Comparison of ENCODE assay signal across 19 cellular contexts in the genomic region with DNA sequence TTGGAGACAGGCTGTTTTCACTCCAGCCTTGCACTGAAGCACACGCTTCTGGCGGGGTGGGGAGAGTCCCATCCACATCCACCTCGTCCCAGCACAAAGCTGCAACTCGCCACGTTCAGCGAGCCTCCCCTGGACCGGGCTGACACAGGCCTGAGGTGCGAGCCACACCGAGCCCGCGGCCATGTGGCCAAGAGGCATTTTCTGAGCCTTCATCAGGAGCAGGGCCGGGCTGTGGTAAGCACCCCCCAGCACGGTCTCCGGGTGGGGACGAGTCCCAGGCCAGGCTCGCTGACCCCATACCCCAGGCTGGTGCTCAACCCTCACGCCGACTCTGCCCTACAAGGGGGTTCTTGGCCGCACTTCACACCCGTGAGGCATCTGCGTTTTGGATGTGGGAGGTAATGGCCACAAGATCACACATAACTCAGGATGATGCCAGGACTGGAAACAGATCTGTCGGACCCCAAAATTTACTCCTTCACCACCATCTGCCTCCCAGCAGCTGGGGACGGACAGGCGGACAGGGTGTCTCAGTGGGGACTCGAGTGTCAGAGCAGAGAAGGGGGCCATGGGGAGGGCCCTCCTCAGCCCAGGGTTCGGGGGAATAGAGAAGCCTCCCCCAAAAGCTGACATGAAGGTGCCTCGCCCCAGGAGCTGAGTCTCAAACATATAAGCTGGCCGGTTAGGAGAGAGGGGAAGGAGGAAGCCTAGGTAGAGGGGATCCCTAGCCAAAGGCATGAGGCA. TPM values are rescaled to one million over a fixed set of nuclear protein-coding genes. Genes with fewer than 3 reads are reported as not detected.
DNase-seq lines count a peak whose midpoint lies in the region; ATAC-seq and TF ChIP-seq lines count a peak whose summit lies in the region.
"Had no signal": no experiment of that assay in that cellular context is flagged by ENCODE, and none has a peak within 500 bp of the region (broad histone marks: within the 10 kb centered on the region; RNA-seq: fewer than 3 reads in every experiment).

No MANE protein-coding gene starts in this region.

- no TSS peak for BruUV-seq in Calu3 (replicated peaks; lab: Mats Ljungman, UMichigan)

- peaks cover 26% of the 10 kb centered on the region for H3K4me1 ChIP-seq in mesenchymal stem cell (ENCODE audit: control insufficient read depth, insufficient read depth, low read depth, low read length)
- H3K4me1 ChIP-seq: BE2C had no signal

- H3K9me3 ChIP-seq in mesenchymal stem cell (ENCODE audit: control insufficient read depth, low read length): no peaks in the 10 kb centered on the region
- H3K9me3 ChIP-seq: BE2C, SJSA1 had no signal

- peak overlapping the region; percentile 9 for H4K91ac ChIP-seq in mesenchymal stem cell (ENCODE audit: low read length)

- H3K23ac ChIP-seq in mesenchymal stem cell (ENCODE audit: low read length in 2 of 2): no peak overlapping the region

- H3K27ac Mint-ChIP-seq in Calu3 (ENCODE audit: unreplicated experiment): no peak overlapping the region

- H3K4me3 ChIP-seq in mesenchymal stem cell (ENCODE audit: insufficient read depth in 1 of 2, low read depth in 1 of 2, low read length in 2 of 2): no peak overlapping the region
- H3K4me3 ChIP-seq: GM23248, SJSA1 had no signal

- no peak for TF ChIP-seq CTCF in VCaP (conservative IDR thresholded peaks at IDR 0.05)
- TF ChIP-seq CTCF in Calu3 (IDR thresholded peaks at IDR 0.05; ENCODE audit: unreplicated experiment): no peak

- H3K4me3 Mint-ChIP-seq in Calu3 (ENCODE audit: low read depth, unreplicated experiment): no peak overlapping the region

- H2BK15ac ChIP-seq in mesenchymal stem cell (ENCODE audit: low read depth, poor library complexity, severe bottlenecking): no peak overlapping the region

- H2BK12ac ChIP-seq in mesenchymal stem cell (ENCODE audit: low read length in 2 of 2): no peak overlapping the region

- intact Hi-C loops in left ventricle myocardium superior (cut with micrococcal nuclease) (no loop called here), cardiac septum (cut with DNase I) (loop anchor here (5.0 kb wide), 1 partner anchor 75 kb away; no protein-coding TSS in a partner anchor), Calu3 (cut with micrococcal nuclease; ENCODE audit: unreplicated experiment) (loop anchor here (5.0 kb wide), 1 partner anchor 245 kb away; no protein-coding TSS in a partner anchor)

- no peaks in the 10 kb centered on the region for H3K27me3 Mint-ChIP-seq in Calu3 (ENCODE audit: unreplicated experiment)

- no peak overlapping the region for H2BK5ac ChIP-seq in mesenchymal stem cell (ENCODE audit: low read depth, low read length, poor library complexity, severe bottlenecking)

- DNase-seq in left ventricle myocardium superior (peak; percentile 30), cardiac septum (ENCODE audit: low spot score) (no peak), mesenchymal stem cell (no peak), medulla oblongata (ENCODE audit: extremely low spot score) (no peak), Calu3 (no peak)
- DNase-seq: BE2C, DMS 273 treated with DMSO at 0.1 percent for 48 hours, DMS79 treated with DMSO at 0.1 percent for 48 hours, GM23248, NCI-H1105, NCI-H146, NCI-H2029, NCI-H2227 treated with DMSO at 0.1 percent for 48 hours, NCI-H510A, NCI-H748 treated with DMSO at 0.1 percent for 48 hours had no signal

- no peak overlapping the region for H3K4me2 ChIP-seq in mesenchymal stem cell (ENCODE audit: low read length, poor library complexity, severe bottlenecking)

- H3K36me3 Mint-ChIP-seq in Calu3 (ENCODE audit: insufficient read depth, unreplicated experiment): peaks cover 16% of the 10 kb centered on the region

- H3K4ac ChIP-seq in mesenchymal stem cell (ENCODE audit: low read depth in 1 of 2, low read length in 2 of 2): no peak overlapping the region

- no peak overlapping the region for H3K9ac ChIP-seq in mesenchymal stem cell (ENCODE audit: low read length)
- H3K9ac ChIP-seq: GM23248 had no signal

- H2BK120ac ChIP-seq in mesenchymal stem cell (ENCODE audit: low read depth, low read length): no peak overlapping the region

- H3K27ac ChIP-seq in VCaP (peak overlapping the region; percentile 79; the same call in 1 of the 2 replicates), mesenchymal stem cell (ENCODE audit: low read length, poor library complexity, severe bottlenecking) (no peak overlapping the region)
- H3K27ac ChIP-seq: GM23248, SJSA1 had no signal

- WGBS in mesenchymal stem cell: 93% methylated on average over 28 of the region's 28 CpGs

- no peak overlapping the region for H2AFZ ChIP-seq in mesenchymal stem cell (ENCODE audit: low read depth, low read length)
- H2AFZ ChIP-seq: GM23248 had no signal

- no peak overlapping the region for H3K18ac ChIP-seq in mesenchymal stem cell (ENCODE audit: low read depth in 1 of 2, low read length in 2 of 2)

- H3K14ac ChIP-seq in mesenchymal stem cell (ENCODE audit: low read length in 2 of 2): no peak overlapping the region

- H3K9me3 Mint-ChIP-seq in Calu3 (ENCODE audit: low read depth, unreplicated experiment): no peaks in the 10 kb centered on the region

- no peaks in the 10 kb centered on the region for H3K27me3 ChIP-seq in mesenchymal stem cell (ENCODE audit: control insufficient read depth in 1 of 2, insufficient read depth in 1 of 2, low read length in 2 of 2)
- H3K27me3 ChIP-seq: BE2C, SJSA1 had no signal

- peaks cover 18% of the 10 kb centered on the region for H3K4me1 Mint-ChIP-seq in Calu3 (ENCODE audit: low read depth, unreplicated experiment)

- H2AK5ac ChIP-seq in mesenchymal stem cell (ENCODE audit: low read length, severe bottlenecking): no peak overlapping the region

- peaks cover 45% of the 10 kb centered on the region for H3K79me1 ChIP-seq in mesenchymal stem cell (replicated peaks; ENCODE audit: low read length, poor library complexity, severe bottlenecking)

- H4K8ac ChIP-seq in mesenchymal stem cell (ENCODE audit: low read length): no peak overlapping the region

- peaks cover 46 to 61% of the 10 kb centered on the region in 2 experiments for H3K36me3 ChIP-seq in mesenchymal stem cell (ENCODE audit: control insufficient read depth in 1 of 2, insufficient read depth in 2 of 2, low read depth in 1 of 2, low read length in 2 of 2)

- CTCF ChIA-PET in Calu3 (lab: Charles Lee): interaction anchor here (0.6 to 2.9 kb wide), 5 partner anchors 13 to 164 kb away, joined by 3 to 11 read pairs (median 9); no protein-coding TSS in a partner anchor

- ATAC-seq in left ventricle myocardium superior (no peak), GM19324 (IDR thresholded peaks at IDR 0.05; ENCODE audit: low FRiP score, unreplicated experiment) (no peak)
- ATAC-seq: HCT116 had no signal

RNA-seq across cellular contexts. Expression of gene TBC1D16, which starts 28.5 kb away (rescaled TPM):
- 13.1 TPM for total RNA-seq in left ventricle myocardium superior
- 17.1 TPM for total RNA-seq in cardiac septum
- 20.2 TPM for polyA plus RNA-seq in mesenchymal stem cell (2013, experiment 1 of 2)
- polyA plus RNA-seq in mesenchymal stem cell (2013, experiment 2 of 2): 20.1 TPM
- 31.2 and 35.9 TPM in 2 replicates for total RNA-seq in Calu3 (2022)

RNA-seq across cellular contexts. Expression of gene CCDC40, which starts 29.3 kb away (rescaled TPM):
- total RNA-seq in left ventricle myocardium superior: 5.8 TPM
- 9.0 TPM for total RNA-seq in cardiac septum
- polyA plus RNA-seq in mesenchymal stem cell (2013, experiment 1 of 2): 2.7 TPM
- polyA plus RNA-seq in mesenchymal stem cell (2013, experiment 2 of 2): 2.8 TPM
- 9.9 and 13.3 TPM in 2 replicates for total RNA-seq in Calu3 (2022)
